ENCODE assay signal across 18 cellular contexts in genomic region chr4:16952462-16952871, GRCh38. TPM values are rescaled to one million over a fixed set of nuclear protein-coding genes. Genes with fewer than 3 reads are reported as not detected.
DNase-seq lines count a peak whose midpoint lies in the region; ATAC-seq, FAIRE-seq and TF ChIP-seq lines count a peak whose summit lies in the region.
"Had no signal": no experiment of that assay in that cellular context is flagged by ENCODE, and none has a peak within 500 bp of the region (broad histone marks: within the 10 kb centered on the region; RNA-seq: fewer than 3 reads in every experiment).

No MANE protein-coding gene starts in this region.

- H3K4me3 ChIP-seq in right cardiac atrium (ENCODE audit: low read length), result peak overlapping the region; percentile 43
- H3K4me3 ChIP-seq in heart left ventricle, result peak overlapping the region in 3 of 12 donors; percentile 6 to 26 (median 20)
- H3K4me3 ChIP-seq in coronary artery, result peak overlapping the region; percentile 40
- H3K4me3 ChIP-seq in lower lobe of right lung, result peak overlapping the region; percentile 1
- H3K4me3 ChIP-seq: A549 had no signal

- no peak for TF ChIP-seq CTCF in heart left ventricle (IDR thresholded peaks at IDR 0.05)
- no peak for TF ChIP-seq CTCF in coronary artery (IDR thresholded peaks at IDR 0.05)
- TF ChIP-seq CTCF in lower lobe of right lung (IDR thresholded peaks at IDR 0.05), result no peak

- intact Hi-C loops in right cardiac atrium (cut with DNase I), result no loop called here
- intact Hi-C loops in heart left ventricle (cut with DNase I), result loop anchor here in 1 of 10 donors (10.0 kb wide), 1 partner anchor 158 kb away; no protein-coding TSS in a partner anchor
- intact Hi-C loops in lower lobe of right lung (cut with DNase I), result no loop called here

- ATAC-seq in right cardiac atrium (no peak), heart left ventricle (no peak), lower lobe of right lung (no peak)
- ATAC-seq: A549; natural killer cell treated with Interleukin-12 subunit alpha and Interleukin-12 subunit beta and Interleukin-15 and Interleukin-18, amount 100 ng/mL, for 72 hours; Right ventricle myocardium inferior had no signal

- H3K9me3 ChIP-seq in right cardiac atrium (ENCODE audit: control insufficient read depth, low read length), result no peaks in the 10 kb centered on the region
- peaks cover 0 to 25% (median 6%) of the 10 kb centered on the region in 12 donors for H3K9me3 ChIP-seq in heart left ventricle
- peaks cover 14% of the 10 kb centered on the region for H3K9me3 ChIP-seq in lower lobe of right lung
- H3K9me3 ChIP-seq: A549 had no signal

- H3K4me1 ChIP-seq in right cardiac atrium (ENCODE audit: control insufficient read depth, insufficient read depth, low read length) (peaks cover 2% of the 10 kb centered on the region), heart left ventricle (peaks cover 0 to 8% (median 0%) of the 10 kb centered on the region in 12 donors), lower lobe of right lung (no peaks in the 10 kb centered on the region)
- H3K4me1 ChIP-seq: A549 had no signal

- no peak overlapping the region for H3K27ac ChIP-seq in right cardiac atrium (ENCODE audit: low read length)
- H3K27ac ChIP-seq in heart left ventricle, result no peak overlapping the region
- H3K27ac ChIP-seq in coronary artery, result no peak overlapping the region
- no peak overlapping the region for H3K27ac ChIP-seq in lower lobe of right lung
- H3K27ac ChIP-seq: A549 had no signal

- no peak for DNase-seq in right cardiac atrium
- no peak for DNase-seq in heart left ventricle
- DNase-seq in coronary artery (ENCODE audit: low spot score), result no peak
- DNase-seq in lower lobe of right lung, result no peak
- no peak for DNase-seq in ureter (ENCODE audit: low spot score)
- no peak for DNase-seq in RPMI8226
- no peak for DNase-seq in HuH-7 (ENCODE audit: low spot score)
- DNase-seq in GM12892 (ENCODE audit: insufficient read length), result no peak
- DNase-seq: activated CD4-positive, alpha-beta T cell treated with anti-CD3 and anti-CD28 coated beads for 1 hour; NCI-H2227 treated with DMSO at 0.1 percent for 48 hours; NK-92 treated with Interleukin-12 subunit alpha and Interleukin-12 subunit beta, amount 100 ng/mL, for 24 hours; stimulated activated CD4-positive, alpha-beta T cell treated with anti-CD3 and anti-CD28 coated beads, Interleukin-15, amount 100 ng/mL, for 24 hours; stimulated activated naive CD4-positive, alpha-beta T cell had no signal

- TF ChIP-seq POLR2A in heart left ventricle (IDR thresholded peaks at IDR 0.05), result no peak
- no peak for TF ChIP-seq POLR2A in GM12892 (IDR thresholded peaks at IDR 0.05; ENCODE audit: low read depth, low read length)

- FAIRE-seq in GM12892 (lab: Jason Lieb, UNC), result no peak
- FAIRE-seq: A549, endometrium had no signal

- H3K27me3 ChIP-seq in right cardiac atrium (ENCODE audit: control insufficient read depth, insufficient read depth) (no peaks in the 10 kb centered on the region), heart left ventricle (no peaks in the 10 kb centered on the region), lower lobe of right lung (ENCODE audit: low read depth) (no peaks in the 10 kb centered on the region)

- WGBS in right cardiac atrium, result 29% methylated on average over 8 of the region's 8 CpGs
- WGBS in heart left ventricle, 4 donors, result 32 to 45% (median 42%) methylated on average over 8 of the region's 8 CpGs

- H3K36me3 ChIP-seq in heart left ventricle (no peaks in the 10 kb centered on the region), lower lobe of right lung (no peaks in the 10 kb centered on the region)

RNA-seq across cellular contexts. Expression of gene LDB2, which starts 54.0 kb away (rescaled TPM):
- total RNA-seq in right cardiac atrium (10 to 100 TPM; 45.4 to 70.6 (median 56.8) TPM), heart left ventricle (10 to 100 TPM in 8 of 9 donors, 1 to 10 TPM in 1; 9.5 to 38.7 (median 26.6) TPM), lower lobe of right lung (113 TPM), ureter (63.3 TPM)
- polyA plus RNA-seq in right cardiac atrium (41.0 TPM), heart left ventricle (10 to 100 TPM; 16.2 to 23.5 TPM)
- polyA plus RNA-seq in GM12892 (2012; ENCODE audit: missing spikeins), result not detected
- total RNA-seq: T-helper 2 cell treated with Interferon-gamma antibody and Interleukin-4, amounts not matched to agents 100 ng/mL and 5 ng/mL, for 36 hours had no signal
- polyA plus RNA-seq: A549 had no signal
